In genomic region chr6:39725632-39725997, GRCh38 we compare ENCODE assay signal across 1 cellular context.
TF ChIP-seq lines count a peak whose summit lies in the region.

No MANE protein-coding gene starts in this region.

TF ChIP-seq in SK-N-SH treated with all-trans-retinoic acid at 6 μM for 48 hours, 23 proteins besides CTCF, POLR2A, EP300 and RAD21 (continued from another document):
- TF ChIP-seq POU6F1 (CRISPR knock-in tag; IDR thresholded peaks at IDR 0.05; ENCODE audit: borderline replicate concordance, low read depth): no peak
- no peak for TF ChIP-seq BACH2 (CRISPR knock-in tag; IDR thresholded peaks at IDR 0.05; ENCODE audit: borderline replicate concordance)
- TF ChIP-seq ZFP3 (CRISPR knock-in tag; IDR thresholded peaks at IDR 0.05): no peak
- TF ChIP-seq GLIS3 (CRISPR knock-in tag; IDR thresholded peaks at IDR 0.05): no peak
- no peak for TF ChIP-seq CSDC2 (CRISPR knock-in tag; IDR thresholded peaks at IDR 0.05)
- TF ChIP-seq ZNF8 (CRISPR knock-in tag; IDR thresholded peaks at IDR 0.05): no peak
- TF ChIP-seq ZC3H10 (CRISPR knock-in tag; IDR thresholded peaks at IDR 0.05): no peak
- no peak for TF ChIP-seq TSHZ2 (CRISPR knock-in tag; IDR thresholded peaks at IDR 0.05)
- no peak for TF ChIP-seq RARB (CRISPR knock-in tag; IDR thresholded peaks at IDR 0.05)
- no peak for TF ChIP-seq CSRNP3 (CRISPR knock-in tag; IDR thresholded peaks at IDR 0.05)
- no peak for TF ChIP-seq ZNF565 (CRISPR knock-in tag; conservative IDR thresholded peaks at IDR 0.05; ENCODE audit: low read depth)
